Comparison of ENCODE assay signal across 10 cellular contexts in genomic region chr17:9817086-9817485, GRCh38. TPM values are rescaled to one million over a fixed set of nuclear protein-coding genes. Genes with fewer than 3 reads are reported as not detected.
DNase-seq lines count a peak whose midpoint lies in the region; ATAC-seq and TF ChIP-seq lines count a peak whose summit lies in the region.
"Had no signal": no experiment of that assay in that cellular context is flagged by ENCODE, and none has a peak within 500 bp of the region (broad histone marks: within the 10 kb centered on the region; RNA-seq: fewer than 3 reads in every experiment).

No MANE protein-coding gene starts in this region.

- H3K4me3 ChIP-seq in epithelial cell of esophagus (ENCODE audit: low read length), result no peak overlapping the region

- H3K9me3 Mint-ChIP-seq in activated naive CD8-positive, alpha-beta T cell treated with anti-CD3 and anti-CD28 coated beads for 36 hours, result no peaks in the 10 kb centered on the region

- H3K4me3 Mint-ChIP-seq in activated naive CD8-positive, alpha-beta T cell treated with anti-CD3 and anti-CD28 coated beads for 36 hours, result no peak overlapping the region

- no peak overlapping the region for H3K27ac Mint-ChIP-seq in activated naive CD8-positive, alpha-beta T cell treated with anti-CD3 and anti-CD28 coated beads for 36 hours

- TF ChIP-seq CTCF in epithelial cell of esophagus (IDR thresholded peaks at IDR 0.05; ENCODE audit: insufficient read depth, low read depth, low read length, missing control alignments), result no peak

- H3K36me3 Mint-ChIP-seq in activated naive CD8-positive, alpha-beta T cell treated with anti-CD3 and anti-CD28 coated beads for 36 hours, result no peaks in the 10 kb centered on the region

- H3K27me3 Mint-ChIP-seq in activated naive CD8-positive, alpha-beta T cell treated with anti-CD3 and anti-CD28 coated beads for 36 hours, result peaks cover 3% of the 10 kb centered on the region

- ATAC-seq in GM18520 (IDR thresholded peaks at IDR 0.05; ENCODE audit: unreplicated experiment) (no peak), GM21367 (IDR thresholded peaks at IDR 0.05; ENCODE audit: unreplicated experiment) (no peak)

- H3K4me1 Mint-ChIP-seq in activated naive CD8-positive, alpha-beta T cell treated with anti-CD3 and anti-CD28 coated beads for 36 hours, result no peaks in the 10 kb centered on the region

- DNase-seq in DMS 273 treated with DMSO at 0.1 percent for 48 hours (lab: John Stamatoyannopoulos, UW) (peak; percentile 26), NCI-H2227 (lab: John Stamatoyannopoulos, UW; ENCODE audit: unreplicated experiment) (peak; percentile 13), epithelial cell of esophagus (ENCODE audit: low read depth) (peak; percentile 80), middle frontal gyrus (ENCODE audit: extremely low spot score, low spot score) (peak; percentile 21)
- no peak for DNase-seq in stimulated activated CD4-positive, alpha-beta T cell treated with anti-CD3 and anti-CD28 coated beads, Interleukin-15, amount 100 ng/mL, for 24 hours
- DNase-seq in activated naive CD8-positive, alpha-beta T cell treated with anti-CD3 and anti-CD28 coated beads for 36 hours, result no peak
- DNase-seq: activated CD4-positive, alpha-beta T cell treated with anti-CD3 and anti-CD28 coated beads for 4 hours; brain microvascular endothelial cell had no signal

RNA-seq across cellular contexts. Expression of gene GSG1L2, which starts 4.8 kb away (rescaled TPM):
- total RNA-seq in activated naive CD8-positive, alpha-beta T cell treated with anti-CD3 and anti-CD28 coated beads for 36 hours, result not detected

RNA-seq across cellular contexts. Expression of gene GLP2R, which starts 8.6 kb away (rescaled TPM):
- total RNA-seq in activated naive CD8-positive, alpha-beta T cell treated with anti-CD3 and anti-CD28 coated beads for 36 hours, result not detected

RNA-seq across cellular contexts. Expression of gene DHRS7C, which starts 25.7 kb away (rescaled TPM):
- not detected for total RNA-seq in activated naive CD8-positive, alpha-beta T cell treated with anti-CD3 and anti-CD28 coated beads for 36 hours

Comparison
In these comparisons a context has a peak if more than half of its experiments do, and no peak if none do; other contexts are left out.
1. DNase-seq: peak in DMS 273 treated with DMSO at 0.1 percent for 48 hours (single experiment), NCI-H2227 (single experiment), epithelial cell of esophagus (single experiment) and middle frontal gyrus (single experiment); none in stimulated activated CD4-positive, alpha-beta T cell treated with anti-CD3 and anti-CD28 coated beads, Interleukin-15, amount 100 ng/mL, for 24 hours (single experiment) and activated naive CD8-positive, alpha-beta T cell treated with anti-CD3 and anti-CD28 coated beads for 36 hours (single experiment).